ENCODE assay signal across 21 cellular contexts in genomic region chr2:19364014-19364413, GRCh38. TPM values are rescaled to one million over a fixed set of nuclear protein-coding genes. Genes with fewer than 3 reads are reported as not detected.
DNase-seq lines count a peak whose midpoint lies in the region; ATAC-seq lines count a peak whose summit lies in the region.
"Had no signal": no experiment of that assay in that cellular context is flagged by ENCODE, and none has a peak within 500 bp of the region (broad histone marks: within the 10 kb centered on the region; RNA-seq: fewer than 3 reads in every experiment).

No MANE protein-coding gene starts in this region.

- H3K4me1 Mint-ChIP-seq in T-helper 1 cell treated with Interleukin-12 subunit alpha and Interleukin-12 subunit beta and Interleukin-4 antibody, amounts not matched to agents 30 μg/mL and 1 μg/mL, for 36 hours (ENCODE audit: low read depth): peaks cover 26% of the 10 kb centered on the region
- H3K4me1 Mint-ChIP-seq in T-cell: peaks cover 32 to 42% (median 38%) of the 10 kb centered on the region in 3 donors
- peaks cover 34% of the 10 kb centered on the region for H3K4me1 Mint-ChIP-seq in stimulated activated effector memory CD8-positive, alpha-beta T cell treated with anti-CD3 and anti-CD28 coated beads, Interleukin-12 subunit alpha, Interleukin-12 subunit beta, amount 100 ng/mL, for 72 hours

- H3K27me3 Mint-ChIP-seq in T-helper 1 cell treated with Interleukin-12 subunit alpha and Interleukin-12 subunit beta and Interleukin-4 antibody, amounts not matched to agents 30 μg/mL and 1 μg/mL, for 36 hours (ENCODE audit: low read depth): peaks cover 82% of the 10 kb centered on the region
- H3K27me3 Mint-ChIP-seq in T-cell: peaks cover 9 to 40% of the 10 kb centered on the region in 2 donors

- no peaks in the 10 kb centered on the region for H3K9me3 Mint-ChIP-seq in T-helper 1 cell treated with Interleukin-12 subunit alpha and Interleukin-12 subunit beta and Interleukin-4 antibody, amounts not matched to agents 30 μg/mL and 1 μg/mL, for 36 hours
- H3K9me3 Mint-ChIP-seq in T-cell: no peaks in the 10 kb centered on the region
- H3K9me3 Mint-ChIP-seq in stimulated activated effector memory CD8-positive, alpha-beta T cell treated with anti-CD3 and anti-CD28 coated beads, Interleukin-12 subunit alpha, Interleukin-12 subunit beta, amount 100 ng/mL, for 72 hours: no peaks in the 10 kb centered on the region
- H3K9me3 Mint-ChIP-seq: activated naive CD4-positive, alpha-beta T cell treated with anti-CD3 and anti-CD28 coated beads, Interleukin-2, amount 10 ng/mL, durations not matched to agents 7 days and 5 days; dendritic cell treated with granulocyte-macrophage colony-stimulating factor and Interleukin-4, amounts not matched to agents 40 ng/mL and 50 ng/mL, for 4 days had no signal

- ATAC-seq in T-cell (replicated peaks in 1 of 4) (no peak), HG02852 (IDR thresholded peaks at IDR 0.05; ENCODE audit: unreplicated experiment) (no peak)
- ATAC-seq in stimulated activated effector memory CD8-positive, alpha-beta T cell treated with anti-CD3 and anti-CD28 coated beads, Interleukin-12 subunit alpha, Interleukin-12 subunit beta, amount 100 ng/mL, for 72 hours: no peak
- ATAC-seq: activated CD4-positive, alpha-beta T cell treated with anti-CD3 and anti-CD28 coated beads for 36 hours; left lung had no signal

- DNase-seq in T-helper 1 cell (no peak), T-cell (no peak), left kidney (ENCODE audit: low read depth, low spot score) (peak; percentile 34), epidermal melanocyte (ENCODE audit: insufficient read length, low spot score) (no peak), C1 segment of cervical spinal cord (lab: John Stamatoyannopoulos, UW) (no peak)
- no peak for DNase-seq in stimulated activated effector memory CD8-positive, alpha-beta T cell treated with anti-CD3 and anti-CD28 coated beads, Interleukin-12 subunit alpha, Interleukin-12 subunit beta, amount 100 ng/mL, for 72 hours (ENCODE audit: low spot score in 2 of 2)
- DNase-seq: activated CD4-positive, alpha-beta T cell treated with anti-CD3 and anti-CD28 coated beads for 36 hours; activated CD8-positive, alpha-beta memory T cell treated with anti-CD3 and anti-CD28 coated beads, Interleukin-2, amount 50 U/mL, for 48 hours; activated naive CD4-positive, alpha-beta T cell treated with anti-CD3 and anti-CD28 coated beads, Interleukin-2, amount 10 ng/mL, durations not matched to agents 7 days and 5 days; DND-41; erythroblast; left lung; NCI-H2171; NCI-H69; SJCRH30; stimulated activated CD4-positive, alpha-beta T cell treated with anti-CD3 and anti-CD28 coated beads, Interleukin-4, amount 100 ng/mL, for 4 hours; T1000; testis had no signal

- CTCF ChIA-PET in T-cell (lab: Charles Lee): interaction anchor here in 1 of 2 donors (0.6 kb wide), 1 partner anchor 536 kb away, joined by 3 read pairs; no protein-coding TSS in a partner anchor

- POLR2A ChIA-PET in T-cell (lab: Charles Lee): interaction anchor here in 1 of 2 donors (0.7 kb wide), 1 partner anchor 19 kb away, joined by 3 read pairs; no protein-coding TSS in a partner anchor

- H3K4me3 Mint-ChIP-seq in T-helper 1 cell treated with Interleukin-12 subunit alpha and Interleukin-12 subunit beta and Interleukin-4 antibody, amounts not matched to agents 30 μg/mL and 1 μg/mL, for 36 hours: peak overlapping the region; percentile 92
- peak overlapping the region; percentile 90 to 93 (median 91) for H3K4me3 Mint-ChIP-seq in T-cell
- H3K4me3 Mint-ChIP-seq in stimulated activated effector memory CD8-positive, alpha-beta T cell treated with anti-CD3 and anti-CD28 coated beads, Interleukin-12 subunit alpha, Interleukin-12 subunit beta, amount 100 ng/mL, for 72 hours: peak overlapping the region; percentile 84

- H3K27ac Mint-ChIP-seq in T-helper 1 cell treated with Interleukin-12 subunit alpha and Interleukin-12 subunit beta and Interleukin-4 antibody, amounts not matched to agents 30 μg/mL and 1 μg/mL, for 36 hours: no peak overlapping the region
- no peak overlapping the region for H3K27ac Mint-ChIP-seq in T-cell
- peak overlapping the region; percentile 79 for H3K27ac Mint-ChIP-seq in stimulated activated effector memory CD8-positive, alpha-beta T cell treated with anti-CD3 and anti-CD28 coated beads, Interleukin-12 subunit alpha, Interleukin-12 subunit beta, amount 100 ng/mL, for 72 hours
- H3K27ac Mint-ChIP-seq: activated CD4-positive, alpha-beta T cell treated with anti-CD3 and anti-CD28 coated beads for 36 hours; activated naive CD4-positive, alpha-beta T cell treated with anti-CD3 and anti-CD28 coated beads, Interleukin-2, amount 10 ng/mL, durations not matched to agents 7 days and 5 days; dendritic cell treated with granulocyte-macrophage colony-stimulating factor and Interleukin-4, amounts not matched to agents 40 ng/mL and 50 ng/mL, for 4 days had no signal

- H3K36me3 Mint-ChIP-seq in T-helper 1 cell treated with Interleukin-12 subunit alpha and Interleukin-12 subunit beta and Interleukin-4 antibody, amounts not matched to agents 30 μg/mL and 1 μg/mL, for 36 hours (ENCODE audit: low read depth): peaks cover 4% of the 10 kb centered on the region
- no peaks in the 10 kb centered on the region for H3K36me3 Mint-ChIP-seq in T-cell
- H3K36me3 Mint-ChIP-seq in stimulated activated effector memory CD8-positive, alpha-beta T cell treated with anti-CD3 and anti-CD28 coated beads, Interleukin-12 subunit alpha, Interleukin-12 subunit beta, amount 100 ng/mL, for 72 hours: no peaks in the 10 kb centered on the region

RNA-seq across cellular contexts. Expression of gene OSR1, which starts 5.6 kb away (rescaled TPM):
- not detected for total RNA-seq in T-cell
- total RNA-seq: activated CD4-positive, alpha-beta T cell treated with anti-CD3 and anti-CD28 coated beads for 36 hours had no signal
